ENCODE assay signal across 16 cellular contexts in the genomic region with DNA sequence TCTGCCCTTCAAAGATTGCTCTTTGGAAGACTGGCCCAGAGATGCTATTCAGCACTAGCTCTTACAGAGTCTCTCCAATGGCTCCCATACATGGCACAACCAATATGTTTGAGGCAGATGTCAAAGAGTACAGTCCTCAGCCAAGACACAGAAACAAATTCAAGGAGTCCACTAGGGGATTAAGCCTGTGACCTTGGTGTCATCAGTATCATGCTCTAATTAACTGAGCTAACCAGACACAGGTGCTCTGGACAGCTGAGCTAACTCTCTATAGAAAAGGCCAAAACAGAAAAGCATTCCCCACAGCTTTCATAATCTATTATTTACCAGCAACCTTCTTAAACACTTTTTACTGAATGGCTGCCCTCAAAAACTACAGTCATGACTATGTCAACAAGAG.
DNase-seq lines count a peak whose midpoint lies in the region.
"Had no signal": no experiment of that assay in that cellular context is flagged by ENCODE, and none has a peak within 500 bp of the region (broad histone marks: within the 10 kb centered on the region; RNA-seq: fewer than 3 reads in every experiment).

No MANE protein-coding gene starts in this region.

- H3K4me1 ChIP-seq in mesendoderm (ENCODE audit: control insufficient read depth, low read depth, low read length), result no peaks in the 10 kb centered on the region
- H3K4me1 ChIP-seq: BLaER1, Caco-2 had no signal

- H3K56ac ChIP-seq in mesendoderm (ENCODE audit: low read length), result no peak overlapping the region

- no peaks in the 10 kb centered on the region for H3K79me1 ChIP-seq in mesendoderm (ENCODE audit: low read length)

- no peak overlapping the region for H2BK120ac ChIP-seq in mesendoderm (ENCODE audit: low read depth, low read length)

- H3K27ac ChIP-seq in mesendoderm (ENCODE audit: low read depth, low read length), result peak overlapping the region; percentile 10
- H3K27ac ChIP-seq: 22Rv1, BLaER1 had no signal

- H3K27me3 ChIP-seq in mesendoderm (ENCODE audit: insufficient read depth, low read length, poor library complexity), result no peaks in the 10 kb centered on the region
- H3K27me3 ChIP-seq: BLaER1 had no signal

- H3K9ac ChIP-seq in mesendoderm (ENCODE audit: low read length), result no peak overlapping the region
- H3K9ac ChIP-seq: BLaER1 had no signal

- no peak overlapping the region for H4K5ac ChIP-seq in mesendoderm (ENCODE audit: low read length)

- H4K8ac ChIP-seq in mesendoderm (ENCODE audit: low read depth, low read length), result no peak overlapping the region

- DNase-seq in DMS53 (lab: John Stamatoyannopoulos, UW) (peak; percentile 46), DMS53 treated with DMSO at 0.1 percent for 48 hours (lab: John Stamatoyannopoulos, UW; ENCODE audit: unreplicated experiment) (no peak), NCI-H146 (lab: John Stamatoyannopoulos, UW) (peak; percentile 80), SHP77 treated with DMSO at 0.1 percent for 48 hours (lab: John Stamatoyannopoulos, UW) (peak; percentile 57), mesendoderm (no peak), cortex of kidney (lab: John Stamatoyannopoulos, UW) (no peak), DMS 273 treated with DMSO at 0.1 percent for 48 hours (lab: John Stamatoyannopoulos, UW) (no peak), SW 1271 (lab: John Stamatoyannopoulos, UW) (no peak)
- DNase-seq: AML-193; Caco-2; CD8-positive, alpha-beta memory T cell; DMS79; GOT3; H9 had no signal

- H3K18ac ChIP-seq in mesendoderm (ENCODE audit: low read length), result no peak overlapping the region

- no peak overlapping the region for H3K23ac ChIP-seq in mesendoderm (ENCODE audit: low read length)

- no peak overlapping the region for H3K4ac ChIP-seq in mesendoderm (ENCODE audit: low read depth, low read length)

- H3K79me2 ChIP-seq in mesendoderm (ENCODE audit: control insufficient read depth, insufficient read depth, low read length), result no peaks in the 10 kb centered on the region

- H3K4me2 ChIP-seq in mesendoderm (ENCODE audit: low read length), result no peak overlapping the region
- H3K4me2 ChIP-seq: BLaER1 had no signal

- no peak overlapping the region for H2BK15ac ChIP-seq in mesendoderm (replicated peaks; ENCODE audit: low read depth)

- no peak overlapping the region for H2BK5ac ChIP-seq in mesendoderm (ENCODE audit: low read length)

- no peak overlapping the region for H2AK5ac ChIP-seq in mesendoderm (ENCODE audit: low read length)

- H3K36me3 ChIP-seq in mesendoderm (ENCODE audit: control insufficient read depth, insufficient read depth, low read length), result no peaks in the 10 kb centered on the region
- H3K36me3 ChIP-seq: BLaER1 had no signal

- H3K4me3 ChIP-seq in mesendoderm (ENCODE audit: low read length), result no peak overlapping the region
- H3K4me3 ChIP-seq: BLaER1 had no signal

Comparison
In these comparisons a context has a peak if more than half of its experiments do, and no peak if none do; other contexts are left out.
1. DNase-seq: peak in DMS53 (single experiment), NCI-H146 (single experiment) and SHP77 treated with DMSO at 0.1 percent for 48 hours (single experiment); none in DMS53 treated with DMSO at 0.1 percent for 48 hours (single experiment), mesendoderm (single experiment), cortex of kidney (single experiment), DMS 273 treated with DMSO at 0.1 percent for 48 hours (single experiment) and SW 1271 (0 of 2).